Comparison of ENCODE assay signal across 3 cellular contexts in genomic region chr16:4682616-4683254, GRCh38.
TF ChIP-seq lines count a peak whose summit lies in the region.

No MANE protein-coding gene starts in this region.

TF ChIP-seq in HEK293, 187 proteins besides CTCF, POLR2A, EP300 and RAD21 (continues in another document):
- no peak for TF ChIP-seq WT1 (tag by site-specific recombination; IDR thresholded peaks at IDR 0.05)
- TF ChIP-seq KLF7 (tag by site-specific recombination; IDR thresholded peaks at IDR 0.05; ENCODE audit: borderline replicate concordance) = no peak
- no peak for TF ChIP-seq ZNF211 (tag by site-specific recombination; IDR thresholded peaks at IDR 0.05; ENCODE audit: low read depth)
- no peak for TF ChIP-seq MYNN (tag by site-specific recombination; IDR thresholded peaks at IDR 0.05; ENCODE audit: borderline replicate concordance)
- no peak for TF ChIP-seq ZNF501 (tag by site-specific recombination; IDR thresholded peaks at IDR 0.05)
- no peak for TF ChIP-seq AEBP2 (tag by site-specific recombination; IDR thresholded peaks at IDR 0.05; ENCODE audit: borderline replicate concordance)
- no peak for TF ChIP-seq ZNF791 (tag by site-specific recombination; IDR thresholded peaks at IDR 0.05)
- no peak for TF ChIP-seq ZNF18 (tag by site-specific recombination; IDR thresholded peaks at IDR 0.05)
- TF ChIP-seq ZNF626 (tag by site-specific recombination; IDR thresholded peaks at IDR 0.05) = no peak
- no peak for TF ChIP-seq ZNF530 (tag by site-specific recombination; IDR thresholded peaks at IDR 0.05; ENCODE audit: low read depth)
- no peak for TF ChIP-seq MEIS1 (CRISPR knock-in tag; IDR thresholded peaks at IDR 0.05; ENCODE audit: borderline replicate concordance)
- TF ChIP-seq RBAK (tag by site-specific recombination; IDR thresholded peaks at IDR 0.05) = no peak
- TF ChIP-seq ZBTB6 (tag by site-specific recombination; IDR thresholded peaks at IDR 0.05) = peak; percentile 94

TF ChIP-seq in H1, 55 proteins besides CTCF, POLR2A, EP300 and RAD21:
- TF ChIP-seq YY1 (IDR thresholded peaks at IDR 0.05; ENCODE audit: low read depth, low read length) (peak; percentile 69; the same call in 1 of the 2 replicates), HDAC2 (IDR thresholded peaks at IDR 0.05; ENCODE audit: borderline replicate concordance in 1 of 2, low read depth in 2 of 2, low read length in 2 of 2) (no peak), TCF12 (IDR thresholded peaks at IDR 0.05; ENCODE audit: low read depth, low read length) (no peak), USF2 (IDR thresholded peaks at IDR 0.05; ENCODE audit: low read length) (no peak), GABPA (IDR thresholded peaks at IDR 0.05; ENCODE audit: borderline replicate concordance, insufficient read depth, low read length) (0 out of 2 replicates have a peak, but pooled peaks have one; percentile 62)

TF ChIP-seq in GM12891, 5 proteins besides CTCF, POLR2A, EP300 and RAD21:
- no peak for TF ChIP-seq PAX5 (IDR thresholded peaks at IDR 0.05; ENCODE audit: insufficient read depth, low read length, severe bottlenecking)
- TF ChIP-seq SPI1 (IDR thresholded peaks at IDR 0.05; ENCODE audit: low read depth, low read length) = no peak
- TF ChIP-seq TAF1 (IDR thresholded peaks at IDR 0.05; ENCODE audit: low read depth, low read length) = no peak
- TF ChIP-seq POU2F2 (IDR thresholded peaks at IDR 0.05; ENCODE audit: low read depth, low read length) = no peak
- no peak for TF ChIP-seq POLR2AphosphoS5 (IDR thresholded peaks at IDR 0.05; ENCODE audit: low read depth, low read length)
